ENCODE assay signal across 9 cellular contexts in genomic region chr20:22403860-22404608, GRCh38.
DNase-seq lines count a peak whose midpoint lies in the region; ATAC-seq and TF ChIP-seq lines count a peak whose summit lies in the region.
"Had no signal": no experiment of that assay in that cellular context is flagged by ENCODE, and none has a peak within 500 bp of the region (broad histone marks: within the 10 kb centered on the region; RNA-seq: fewer than 3 reads in every experiment).

No MANE protein-coding gene starts in this region.

- intact Hi-C loops in activated CD4-positive, alpha-beta T cell treated with anti-CD3 and anti-CD28 coated beads, Interleukin-2, amount 10 ng/mL, durations not matched to agents 24 days and 14 days (cut with micrococcal nuclease): no loop called here
- intact Hi-C loops in activated B cell treated with CpG ODN at 0.5 μM for 24 hours (cut with micrococcal nuclease) (no loop called here), lower lobe of right lung (cut with DNase I) (no loop called here)

- H3K27ac Mint-ChIP-seq in activated CD4-positive, alpha-beta T cell treated with anti-CD3 and anti-CD28 coated beads, Interleukin-2, amount 10 ng/mL, durations not matched to agents 24 days and 14 days: no peak overlapping the region
- H3K27ac Mint-ChIP-seq in activated B cell treated with CpG ODN at 0.5 μM for 24 hours (no peak overlapping the region), HFFc6 (no peak overlapping the region)

- H3K36me3 ChIP-seq in lower lobe of right lung: no peaks in the 10 kb centered on the region
- H3K36me3 ChIP-seq in upper lobe of left lung: no peaks in the 10 kb centered on the region

- peaks cover 14% of the 10 kb centered on the region for H3K4me1 ChIP-seq in lower lobe of right lung
- H3K4me1 ChIP-seq in upper lobe of left lung: peaks cover 12 to 23% (median 13%) of the 10 kb centered on the region in 4 donors

- TF ChIP-seq EP300 in upper lobe of left lung (IDR thresholded peaks at IDR 0.05): no peak

- H3K27me3 ChIP-seq in lower lobe of right lung (ENCODE audit: low read depth): no peaks in the 10 kb centered on the region
- no peaks in the 10 kb centered on the region for H3K27me3 ChIP-seq in upper lobe of left lung

- no peak for TF ChIP-seq POLR2A in upper lobe of left lung (IDR thresholded peaks at IDR 0.05)

- H3K4me1 Mint-ChIP-seq in activated CD4-positive, alpha-beta T cell treated with anti-CD3 and anti-CD28 coated beads, Interleukin-2, amount 10 ng/mL, durations not matched to agents 24 days and 14 days: peaks cover 4% of the 10 kb centered on the region
- H3K4me1 Mint-ChIP-seq in activated B cell treated with CpG ODN at 0.5 μM for 24 hours (peaks cover 7% of the 10 kb centered on the region), HFFc6 (ENCODE audit: low read depth) (no peaks in the 10 kb centered on the region)

- TF ChIP-seq CTCF in activated B cell treated with CpG ODN at 0.5 μM for 24 hours (IDR thresholded peaks at IDR 0.05) (no peak), lower lobe of right lung (IDR thresholded peaks at IDR 0.05) (no peak), upper lobe of left lung (IDR thresholded peaks at IDR 0.05) (no peak), HFFc6 (IDR thresholded peaks at IDR 0.05) (no peak)

- peaks cover 5% of the 10 kb centered on the region for H3K27me3 Mint-ChIP-seq in activated CD4-positive, alpha-beta T cell treated with anti-CD3 and anti-CD28 coated beads, Interleukin-2, amount 10 ng/mL, durations not matched to agents 24 days and 14 days
- H3K27me3 Mint-ChIP-seq in activated B cell treated with CpG ODN at 0.5 μM for 24 hours (peaks cover 2% of the 10 kb centered on the region), HFFc6 (ENCODE audit: insufficient read depth) (peaks cover 3% of the 10 kb centered on the region; the same call in 1 of the 2 replicates)

- H3K9me3 Mint-ChIP-seq in activated CD4-positive, alpha-beta T cell treated with anti-CD3 and anti-CD28 coated beads, Interleukin-2, amount 10 ng/mL, durations not matched to agents 24 days and 14 days: peaks cover 2% of the 10 kb centered on the region
- H3K9me3 Mint-ChIP-seq in activated B cell treated with CpG ODN at 0.5 μM for 24 hours: peaks cover under 1% of the 10 kb centered on the region
- peaks cover 60% of the 10 kb centered on the region for H3K9me3 Mint-ChIP-seq in HFFc6

- H3K4me3 ChIP-seq in lower lobe of right lung: peak overlapping the region; percentile 38
- peak overlapping the region in 3 of 4 donors; percentile 17 to 37 (median 37) for H3K4me3 ChIP-seq in upper lobe of left lung

- WGBS in upper lobe of left lung, 2 donors: 15 to 25% methylated on average over 12 of the region's 12 CpGs

- H3K36me3 Mint-ChIP-seq in activated CD4-positive, alpha-beta T cell treated with anti-CD3 and anti-CD28 coated beads, Interleukin-2, amount 10 ng/mL, durations not matched to agents 24 days and 14 days (ENCODE audit: low read depth): no peaks in the 10 kb centered on the region
- no peaks in the 10 kb centered on the region for H3K36me3 Mint-ChIP-seq in activated B cell treated with CpG ODN at 0.5 μM for 24 hours (ENCODE audit: low read depth)
- H3K36me3 Mint-ChIP-seq in HFFc6 (ENCODE audit: low read depth): no peaks in the 10 kb centered on the region

- CTCF ChIA-PET in activated B cell treated with CpG ODN at 0.5 μM for 24 hours (lab: Charles Lee): no interaction called here

- DNase-seq in activated CD4-positive, alpha-beta T cell treated with anti-CD3 and anti-CD28 coated beads, Interleukin-2, amount 10 ng/mL, durations not matched to agents 24 days and 14 days: no peak
- no peak for DNase-seq in activated CD4-positive, alpha-beta T cell treated with anti-CD3 and anti-CD28 coated beads for 48 hours
- DNase-seq in activated B cell treated with CpG ODN at 0.5 μM for 24 hours (no peak), lower lobe of right lung (peak; percentile 50), upper lobe of left lung (peak in 1 of 2 donors; percentile 46), HFFc6 (no peak), epidermal melanocyte (ENCODE audit: insufficient read length, low spot score) (no peak)
- DNase-seq: AML-193 had no signal

- POLR2A ChIA-PET in activated B cell treated with CpG ODN at 0.5 μM for 24 hours (lab: Charles Lee): no interaction called here

- H3K27ac ChIP-seq in lower lobe of right lung (peak overlapping the region; percentile 64), upper lobe of left lung (peak overlapping the region; percentile 64 to 76 (median 73))

- peak overlapping the region; percentile 56 for H3K4me3 Mint-ChIP-seq in activated CD4-positive, alpha-beta T cell treated with anti-CD3 and anti-CD28 coated beads, Interleukin-2, amount 10 ng/mL, durations not matched to agents 24 days and 14 days
- H3K4me3 Mint-ChIP-seq in activated B cell treated with CpG ODN at 0.5 μM for 24 hours: peak overlapping the region; percentile 69
- H3K4me3 Mint-ChIP-seq in HFFc6: no peak overlapping the region

- no peak for ATAC-seq in activated B cell treated with CpG ODN at 0.5 μM for 24 hours (ENCODE audit: low read depth)
- peak; percentile 69 to 77 for ATAC-seq in lower lobe of right lung
- peak; percentile 40 to 47 for ATAC-seq in upper lobe of left lung (ENCODE audit: low FRiP score in 2 of 2)
- ATAC-seq in HG02885 (IDR thresholded peaks at IDR 0.05; ENCODE audit: poor library complexity, unreplicated experiment): no peak

- no peaks in the 10 kb centered on the region for H3K9me3 ChIP-seq in lower lobe of right lung
- no peaks in the 10 kb centered on the region for H3K9me3 ChIP-seq in upper lobe of left lung

Comparison
In these comparisons a context has a peak if more than half of its experiments do, and no peak if none do; other contexts are left out.
1. ATAC-seq: peak in lower lobe of right lung (2 of 2) and upper lobe of left lung (2 of 2); none in activated B cell treated with CpG ODN at 0.5 μM for 24 hours (single experiment) and HG02885 (single experiment).